In genomic region chr14:24436355-24437019, GRCh38 we compare ENCODE assay signal across 8 cellular contexts. TPM values are rescaled to one million over a fixed set of nuclear protein-coding genes. Genes with fewer than 3 reads are reported as not detected.
DNase-seq lines count a peak whose midpoint lies in the region; ATAC-seq and TF ChIP-seq lines count a peak whose summit lies in the region.

No MANE protein-coding gene starts in this region.

- H3K9me3 Mint-ChIP-seq in naive thymus-derived CD4-positive, alpha-beta T cell = peaks cover 0 to 2% (median 0%) of the 10 kb centered on the region in 11 donors

- H3K36me3 ChIP-seq in H7 (replicated peaks; ENCODE audit: control insufficient read depth, insufficient read depth, low read length) = peaks cover 20% of the 10 kb centered on the region
- H3K36me3 ChIP-seq in naive thymus-derived CD4-positive, alpha-beta T cell (ENCODE audit: control insufficient read depth in 2 of 3, insufficient read depth in 3 of 3, low read length in 3 of 3) = peaks cover 9 to 92% (median 17%) of the 10 kb centered on the region in 3 experiments
- peaks cover 0 to 11% of the 10 kb centered on the region in 2 donors for H3K36me3 ChIP-seq in aorta (ENCODE audit: control insufficient read depth in 1 of 2, insufficient read depth in 2 of 2, low read length in 1 of 2)

- CTCF ChIA-PET in naive thymus-derived CD4-positive, alpha-beta T cell (lab: Charles Lee) = interaction anchor here (0.7 to 10.1 kb wide), 10 partner anchors 11 to 248 kb away, joined by 3 to 317 read pairs (median 4); partner anchors contain the start of genes ADCY4, CIDEB, DHRS1 and IPO4

- no peaks in the 10 kb centered on the region for H3K27me3 Mint-ChIP-seq in naive thymus-derived CD4-positive, alpha-beta T cell

- peaks cover 20 to 40% of the 10 kb centered on the region in 2 donors for H3K4me1 ChIP-seq in naive thymus-derived CD4-positive, alpha-beta T cell (ENCODE audit: control insufficient read depth in 2 of 2, insufficient read depth in 2 of 2, low read length in 2 of 2)
- no peaks in the 10 kb centered on the region for H3K4me1 ChIP-seq in aorta (ENCODE audit: control insufficient read depth in 1 of 2, insufficient read depth in 2 of 2, low read length in 2 of 2)

- H3K9me3 ChIP-seq in naive thymus-derived CD4-positive, alpha-beta T cell (ENCODE audit: control insufficient read depth in 2 of 3, low read length in 3 of 3) = no peaks in the 10 kb centered on the region
- no peaks in the 10 kb centered on the region for H3K9me3 ChIP-seq in aorta (ENCODE audit: control insufficient read depth, low read length)

- peak overlapping the region; percentile 53 for H3K27ac ChIP-seq in naive thymus-derived CD4-positive, alpha-beta T cell (ENCODE audit: low read depth, low read length)
- peak overlapping the region in 1 of 2 donors; percentile 42 for H3K27ac ChIP-seq in aorta (ENCODE audit: low read depth in 1 of 2, low read length in 2 of 2)

- TF ChIP-seq CTCF in WI38 (IDR thresholded peaks at IDR 0.05; ENCODE audit: low read depth, low read length) = peak; percentile 70

- H3K27me3 ChIP-seq in H7 (ENCODE audit: control insufficient read depth, insufficient read depth, low read length) (no peaks in the 10 kb centered on the region), aorta (ENCODE audit: control insufficient read depth in 1 of 2, insufficient read depth in 2 of 2, low read length in 1 of 2) (no peaks in the 10 kb centered on the region)
- H3K27me3 ChIP-seq in naive thymus-derived CD4-positive, alpha-beta T cell (ENCODE audit: control insufficient read depth in 2 of 2, insufficient read depth in 2 of 2, low read length in 2 of 2) = no peaks in the 10 kb centered on the region

- POLR2A ChIA-PET in naive thymus-derived CD4-positive, alpha-beta T cell (lab: Charles Lee) = interaction anchor here (0.6 to 15.7 kb wide), 15 partner anchors 8 to 231 kb away, joined by 3 to 293 read pairs (median 3); partner anchors contain the start of genes ADCY4, RABGGTA, RIPK3 and TINF2

- 50 to 52% methylated on average over 5 of the region's 5 CpGs for WGBS in aorta, 2 donors

- intact Hi-C loops in naive thymus-derived CD4-positive, alpha-beta T cell (cut with micrococcal nuclease) = loop anchor here (1.0 to 10.0 kb wide), 3 partner anchors 71 to 882 kb away; partner anchors contain the start of genes THTPA (in 1 of the 2) and ZFHX2 (in 1 of the 2)
- intact Hi-C loops in aorta (cut with DNase I) = loop anchor here (2.0 to 10.0 kb wide), 2 partner anchors 104 to 322 kb away; partner anchors contain the start of genes DCAF11 (in 1 of the 2) and NRL (in 1 of the 2)

- H3K4me3 Mint-ChIP-seq in naive thymus-derived CD4-positive, alpha-beta T cell = peak overlapping the region in 8 of 10 donors; percentile 39 to 77 (median 66)

- peak; percentile 52 for ATAC-seq in esophagus mucosa
- ATAC-seq in naive thymus-derived CD4-positive, alpha-beta T cell = peak; percentile 69
- ATAC-seq in aorta (ENCODE audit: low FRiP score) = peak; percentile 80

- H3K27ac Mint-ChIP-seq in naive thymus-derived CD4-positive, alpha-beta T cell = peak overlapping the region in 8 of 9 donors; percentile 53 to 90 (median 80)

- DNase-seq in DMS53 (lab: John Stamatoyannopoulos, UW) (peak; percentile 78), H7 (peak; percentile 88), NCI-H2171 treated with DMSO at 0.1 percent for 48 hours (lab: John Stamatoyannopoulos, UW) (peak; percentile 72), aorta (no peak), mucosa of gallbladder (ENCODE audit: low spot score) (no peak)
- peak in 5 of 9 donors; percentile 49 to 62 (median 52) for DNase-seq in naive thymus-derived CD4-positive, alpha-beta T cell

- peaks cover 37 to 71% (median 63%) of the 10 kb centered on the region in 7 donors for H3K4me1 Mint-ChIP-seq in naive thymus-derived CD4-positive, alpha-beta T cell

- H3K36me3 Mint-ChIP-seq in naive thymus-derived CD4-positive, alpha-beta T cell = peaks cover 4 to 60% (median 20%) of the 10 kb centered on the region in 5 donors

- H3K4me3 ChIP-seq in H7 (ENCODE audit: insufficient read depth, low read depth, low read length) = no peak overlapping the region
- H3K4me3 ChIP-seq in WI38 (ENCODE audit: low read depth, low read length) = no peak overlapping the region
- no peak overlapping the region for H3K4me3 ChIP-seq in naive thymus-derived CD4-positive, alpha-beta T cell (ENCODE audit: low read length)
- H3K4me3 ChIP-seq in aorta (ENCODE audit: low read length in 2 of 2) = no peak overlapping the region

RNA-seq across cellular contexts. Expression of gene SDR39U1, which starts 6.1 kb away (rescaled TPM):
- total RNA-seq in H7 (2014; rRNA removed; shearing (Covaris generic)) = 23.5 and 26.7 TPM in 2 replicates
- total RNA-seq in esophagus mucosa (23.8 TPM), aorta (10 to 100 TPM; 46.0 to 62.3 TPM), mucosa of gallbladder (64.8 TPM)
- total RNA-seq in naive thymus-derived CD4-positive, alpha-beta T cell = 100 to 1,000 TPM in 2 of 5 experiments, 10 to 100 TPM in 3; 64.7 to 137 (median 96.2) TPM
- 100 to 1,000 TPM in 1 of 2 donors, 10 to 100 TPM in 1; 91.8 to 104 TPM for polyA plus RNA-seq in naive thymus-derived CD4-positive, alpha-beta T cell
- polyA plus RNA-seq in aorta = 100 to 1,000 TPM in 1 of 2 donors, 10 to 100 TPM in 1; 24.0 to 163 TPM

RNA-seq across cellular contexts. Expression of gene KHNYN, which starts 6.7 kb away (rescaled TPM):
- total RNA-seq in H7 (2014; rRNA removed; shearing (Covaris generic)) = 24.8 and 27.4 TPM in 2 replicates
- 32.0 TPM for total RNA-seq in esophagus mucosa
- total RNA-seq in naive thymus-derived CD4-positive, alpha-beta T cell = 100 to 1,000 TPM in 4 of 5 experiments, 10 to 100 TPM in 1; 96.9 to 139 (median 129) TPM
- polyA plus RNA-seq in naive thymus-derived CD4-positive, alpha-beta T cell = 10 to 100 TPM; 12.7 to 18.9 TPM
- 10 to 100 TPM; 49.9 to 64.9 TPM for total RNA-seq in aorta
- 10 to 100 TPM; 15.2 to 34.7 TPM for polyA plus RNA-seq in aorta
- 93.4 TPM for total RNA-seq in mucosa of gallbladder

RNA-seq across cellular contexts. Expression of gene CBLN3, which starts 7.0 kb away (rescaled TPM):
- 0.24 and 1.5 TPM in 2 replicates for total RNA-seq in H7 (2014; rRNA removed; shearing (Covaris generic))
- 0.44 TPM for total RNA-seq in esophagus mucosa
- total RNA-seq in naive thymus-derived CD4-positive, alpha-beta T cell = 10 to 100 TPM in 1 of 5 experiments, 1 to 10 TPM in 4; 2.0 to 13.9 (median 2.9) TPM
- under 1 TPM in 1 of 2 donors, not detected in 1; 0.24 TPM for polyA plus RNA-seq in naive thymus-derived CD4-positive, alpha-beta T cell
- 10 to 100 TPM in 1 of 2 donors, 1 to 10 TPM in 1; 4.3 to 10.2 TPM for total RNA-seq in aorta
- polyA plus RNA-seq in aorta = 1 to 10 TPM; 1.3 to 5.6 TPM
- total RNA-seq in mucosa of gallbladder = 14.0 TPM

RNA-seq across cellular contexts. Expression of gene NYNRIN, which starts 37.7 kb away (rescaled TPM):
- 3.6 and 6.1 TPM in 2 replicates for total RNA-seq in H7 (2014; rRNA removed; shearing (Covaris generic))
- 6.1 TPM for total RNA-seq in esophagus mucosa
- total RNA-seq in naive thymus-derived CD4-positive, alpha-beta T cell = 1 to 10 TPM in 1 of 5 experiments, under 1 TPM in 4; 0.08 to 1.3 (median 0.11) TPM
- polyA plus RNA-seq in naive thymus-derived CD4-positive, alpha-beta T cell = not detected
- 10 to 100 TPM; 11.2 to 31.6 TPM for total RNA-seq in aorta
- 1 to 10 TPM; 1.8 to 5.2 TPM for polyA plus RNA-seq in aorta
- 30.6 TPM for total RNA-seq in mucosa of gallbladder

Comparison
In these comparisons a context has a peak if more than half of its experiments do, and no peak if none do; other contexts are left out.
1. DNase-seq: peak in DMS53 (single experiment), H7 (single experiment), NCI-H2171 treated with DMSO at 0.1 percent for 48 hours (single experiment) and naive thymus-derived CD4-positive, alpha-beta T cell (5 of 9); none in aorta (0 of 2) and mucosa of gallbladder (single experiment).
2. Peak in every context shown above with its lines, with median percentiles within 50 percentile points of each other: ATAC-seq.